In genomic region chr19:49339364-49340068, GRCh38 we compare ENCODE assay signal across 8 cellular contexts. TPM values are rescaled to one million over a fixed set of nuclear protein-coding genes. Genes with fewer than 3 reads are reported as not detected.
DNase-seq lines count a peak whose midpoint lies in the region; ATAC-seq and TF ChIP-seq lines count a peak whose summit lies in the region.

No MANE protein-coding gene starts in this region.

- intact Hi-C loops in OCI-LY7 (cut with micrococcal nuclease; ENCODE audit: unreplicated experiment) = loop anchor here (1.0 to 10.0 kb wide), 3 partner anchors 27 to 105 kb away; partner anchors contain the start of gene SLC17A7

- POLR2A ChIA-PET in OCI-LY7 (lab: Charles Lee) = interaction anchor here (0.6 to 1.1 kb wide), 5 partner anchors 14 to 113 kb away, joined by 3 to 5 read pairs (median 3); no protein-coding TSS in a partner anchor

- H3K4me2 ChIP-seq in OCI-LY7 (ENCODE audit: low read length) = peak overlapping the region; percentile 100
- peak overlapping the region; percentile 25 for H3K4me2 ChIP-seq in fibroblast of lung (ENCODE audit: extremely low read depth, insufficient read depth, low read length)

- DNase-seq in GM04504 (ENCODE audit: low read depth) (peak; percentile 43), OCI-LY7 (ENCODE audit: low spot score) (no peak), fibroblast of lung (ENCODE audit: low read depth in 2 of 2) (peak; percentile 87 to 91), mucosa of gallbladder (ENCODE audit: low spot score) (peak; percentile 90), glomerular visceral epithelial cell (ENCODE audit: extremely low spot score) (no peak)
- DNase-seq in stimulated activated CD8-positive, alpha-beta memory T cell treated with anti-CD3 and anti-CD28 coated beads, Interleukin-4, amount 100 ng/mL, for 48 hours = no peak

- no TSS peak for BruUV-seq in OCI-LY7 (replicated peaks; lab: Mats Ljungman, UMichigan)

- H3K4me1 ChIP-seq in OCI-LY7 (ENCODE audit: insufficient read depth, low read length, poor library complexity, severe bottlenecking) (peaks cover 58% of the 10 kb centered on the region), fibroblast of lung (ENCODE audit: control insufficient read depth, extremely low read depth, insufficient read depth, low read length) (peaks cover 4% of the 10 kb centered on the region)

- H3K4me3 ChIP-seq in OCI-LY7 (ENCODE audit: low read depth, low read length, poor library complexity, severe bottlenecking) (peak overlapping the region; percentile 76), fibroblast of lung (replicated peaks in 1 of 4; ENCODE audit: control extremely low read depth in 1 of 4, insufficient read depth in 1 of 4, low read depth in 3 of 4, low read length in 4 of 4) (peak overlapping the region in 2 of 4 experiments; percentile 16 to 29)

- H3K36me3 ChIP-seq in OCI-LY7 (ENCODE audit: insufficient read depth, low read length) = peaks cover 65% of the 10 kb centered on the region
- H3K36me3 ChIP-seq in fibroblast of lung (ENCODE audit: control insufficient read depth, insufficient read depth, low read length) = peaks cover 4% of the 10 kb centered on the region

- no peaks in the 10 kb centered on the region for H3K9me2 ChIP-seq in OCI-LY7 (ENCODE audit: insufficient read depth, low read length)

- no peak overlapping the region for H3K9ac ChIP-seq in fibroblast of lung (ENCODE audit: insufficient read depth, low read length)

- H4K20me1 ChIP-seq in OCI-LY7 (ENCODE audit: insufficient read depth, low read length) = peaks cover 10% of the 10 kb centered on the region; the same call in 1 of the 2 replicates
- no peaks in the 10 kb centered on the region for H4K20me1 ChIP-seq in fibroblast of lung (ENCODE audit: control insufficient read depth, extremely low read depth, insufficient read depth, low read length)

- H3K79me2 ChIP-seq in OCI-LY7 (ENCODE audit: insufficient read depth, low read depth, low read length) (peaks cover 36% of the 10 kb centered on the region), fibroblast of lung (ENCODE audit: control insufficient read depth, insufficient read depth, low read length) (no peaks in the 10 kb centered on the region)

- no peak for ATAC-seq in HG03565 (IDR thresholded peaks at IDR 0.05; ENCODE audit: unreplicated experiment)
- ATAC-seq in activated CD4-positive, CD25-positive, alpha-beta regulatory T cell treated with anti-CD3 and anti-CD28 coated beads, Interleukin-2, amount 50 U/mL, for 24 hours = no peak

- H2AFZ ChIP-seq in OCI-LY7 (ENCODE audit: low read length) (no peak overlapping the region), fibroblast of lung (ENCODE audit: low read length) (no peak overlapping the region)

- H3K27me3 ChIP-seq in fibroblast of lung (ENCODE audit: control insufficient read depth, insufficient read depth, low read length) = peaks cover 7% of the 10 kb centered on the region

- TF ChIP-seq CTCF in OCI-LY7 (conservative IDR thresholded peaks at IDR 0.05; ENCODE audit: low read length) (no peak), fibroblast of lung (conservative IDR thresholded peaks at IDR 0.05 in 1 of 2, IDR thresholded peaks at IDR 0.05 in 1 of 2; ENCODE audit: low read depth in 1 of 2, low read length in 2 of 2) (no peak)

- peak overlapping the region; percentile 98 for H3K27ac ChIP-seq in OCI-LY7 (ENCODE audit: low read depth, low read length, poor library complexity, severe bottlenecking)
- no peak overlapping the region for H3K27ac ChIP-seq in fibroblast of lung (ENCODE audit: insufficient read depth, low read length)

- CTCF ChIA-PET in OCI-LY7 (lab: Charles Lee; ENCODE audit: unreplicated experiment) = interaction anchor here (1.3 kb wide), 1 partner anchor 35 kb away, joined by 3 read pairs; no protein-coding TSS in a partner anchor

- H3K9me3 ChIP-seq in OCI-LY7 (ENCODE audit: low read length) = no peaks in the 10 kb centered on the region
- no peaks in the 10 kb centered on the region for H3K9me3 ChIP-seq in fibroblast of lung (ENCODE audit: control insufficient read depth, insufficient read depth, low read depth, low read length)

RNA-seq across cellular contexts. Expression of gene CD37, which starts 4.3 kb away (rescaled TPM):
- total RNA-seq in OCI-LY7 (2014; rRNA removed; shearing (Covaris generic)) = 170 and 219 TPM in 2 replicates
- total RNA-seq in OCI-LY7 (2022) (279 and 352 TPM in 2 replicates), fibroblast of lung (not detected in 2 replicates), mucosa of gallbladder (27.5 TPM)
- polyA plus RNA-seq in fibroblast of lung = not detected in 2 replicates
- polyA plus RNA-seq in fibroblast of lung (2012) = 1.1 and 10.5 TPM in 2 replicates
- polyA minus RNA-seq in fibroblast of lung (ENCODE audit: low replicate concordance) = not detected in 2 replicates

RNA-seq across cellular contexts. Expression of gene SLC6A16, which starts 14.5 kb away (rescaled TPM):
- total RNA-seq in OCI-LY7 (2014; rRNA removed; shearing (Covaris generic)) = 2.5 and 2.8 TPM in 2 replicates
- 15.8 and 21.7 TPM in 2 replicates for total RNA-seq in OCI-LY7 (2022)
- under 0.01 TPM in 2 replicates for total RNA-seq in fibroblast of lung
- 0.08 and 0.62 TPM in 2 replicates for polyA plus RNA-seq in fibroblast of lung
- polyA plus RNA-seq in fibroblast of lung (2012) = 0.12 and 0.22 TPM in 2 replicates
- polyA minus RNA-seq in fibroblast of lung (ENCODE audit: low replicate concordance) = not detected in 2 replicates
- total RNA-seq in mucosa of gallbladder = 0.86 TPM

RNA-seq across cellular contexts. Expression of gene TEAD2, which starts 22.7 kb away (rescaled TPM):
- 5.3 and 7.4 TPM in 2 replicates for total RNA-seq in OCI-LY7 (2014; rRNA removed; shearing (Covaris generic))
- total RNA-seq in OCI-LY7 (2022) (4.9 and 7.6 TPM in 2 replicates), fibroblast of lung (19.2 and 24.1 TPM in 2 replicates), mucosa of gallbladder (18.0 TPM)
- 22.0 and 22.7 TPM in 2 replicates for polyA plus RNA-seq in fibroblast of lung
- 27.7 and 30.6 TPM in 2 replicates for polyA plus RNA-seq in fibroblast of lung (2012)
- polyA minus RNA-seq in fibroblast of lung (ENCODE audit: low replicate concordance) = 46.6 and 51.1 TPM in 2 replicates

RNA-seq across cellular contexts. Expression of gene DKKL1, which starts 24.2 kb away (rescaled TPM):
- total RNA-seq in OCI-LY7 (2014; rRNA removed; shearing (Covaris generic)) = 0.15 and 0.63 TPM in 2 replicates
- 0.61 and 0.79 TPM in 2 replicates for total RNA-seq in OCI-LY7 (2022)
- 0.26 TPM in 1 of 2 replicates, not detected in the other for total RNA-seq in fibroblast of lung
- 0.15 and 0.19 TPM in 2 replicates for polyA plus RNA-seq in fibroblast of lung
- polyA plus RNA-seq in fibroblast of lung (2012) = 0.45 TPM in 1 of 2 replicates, not detected in the other
- not detected in 2 replicates for polyA minus RNA-seq in fibroblast of lung (ENCODE audit: low replicate concordance)
- total RNA-seq in mucosa of gallbladder = not detected

RNA-seq across cellular contexts. Expression of gene KASH5, which starts 48.5 kb away (rescaled TPM):
- 12.0 and 15.9 TPM in 2 replicates for total RNA-seq in OCI-LY7 (2014; rRNA removed; shearing (Covaris generic))
- total RNA-seq in OCI-LY7 (2022) = 16.3 and 19.4 TPM in 2 replicates
- not detected in 2 replicates for total RNA-seq in fibroblast of lung
- polyA plus RNA-seq in fibroblast of lung = not detected in 2 replicates
- polyA plus RNA-seq in fibroblast of lung (2012) = not detected in 2 replicates
- not detected in 2 replicates for polyA minus RNA-seq in fibroblast of lung (ENCODE audit: low replicate concordance)
- not detected for total RNA-seq in mucosa of gallbladder

Comparison
In these comparisons a context has a peak if more than half of its experiments do, and no peak if none do; other contexts are left out.
1. DNase-seq: peak in GM04504 (single experiment), fibroblast of lung (2 of 2) and mucosa of gallbladder (single experiment); none in OCI-LY7 (single experiment), glomerular visceral epithelial cell (single experiment) and stimulated activated CD8-positive, alpha-beta memory T cell treated with anti-CD3 and anti-CD28 coated beads, Interleukin-4, amount 100 ng/mL, for 48 hours (single experiment).
2. RNA of gene CD37, which starts 4.3 kb away (total RNA-seq): 170 to 352 TPM in OCI-LY7 and 27.5 TPM in mucosa of gallbladder (single experiment); not detected in fibroblast of lung; every median in the first group is over 10 times any median in the second.